14 cellular contexts compared by ENCODE assay signal in genomic region chr4:61468091-61468720, GRCh38.
DNase-seq lines count a peak whose midpoint lies in the region; ATAC-seq, FAIRE-seq and TF ChIP-seq lines count a peak whose summit lies in the region.
"Had no signal": no experiment of that assay in that cellular context is flagged by ENCODE, and none has a peak within 500 bp of the region (broad histone marks: within the 10 kb centered on the region; RNA-seq: fewer than 3 reads in every experiment).

No MANE protein-coding gene starts in this region.

- no peaks in the 10 kb centered on the region for H3K4me1 Mint-ChIP-seq in naive thymus-derived CD4-positive, alpha-beta T cell
- H3K4me1 Mint-ChIP-seq: activated naive CD8-positive, alpha-beta T cell treated with anti-CD3 and anti-CD28 coated beads, Interleukin-2, amount 10 ng/mL, durations not matched to agents 7 days and 5 days; T-helper 17 cell had no signal

- no peak for TF ChIP-seq CTCF in keratinocyte (optimal IDR thresholded peaks at IDR 0.05 in 1 of 3, IDR thresholded peaks at IDR 0.05 in 1 of 3, conservative IDR thresholded peaks at IDR 0.05 in 1 of 3; ENCODE audit: extremely low read depth in 1 of 3, insufficient read depth in 2 of 3, low read length in 3 of 3)

- CTCF ChIA-PET in naive thymus-derived CD4-positive, alpha-beta T cell (lab: Charles Lee): no interaction called here

- no peaks in the 10 kb centered on the region for H3K27me3 Mint-ChIP-seq in naive thymus-derived CD4-positive, alpha-beta T cell
- H3K27me3 Mint-ChIP-seq: activated naive CD8-positive, alpha-beta T cell treated with anti-CD3 and anti-CD28 coated beads, Interleukin-2, amount 10 ng/mL, durations not matched to agents 7 days and 5 days; T-helper 17 cell had no signal

- H3K27ac Mint-ChIP-seq in naive thymus-derived CD4-positive, alpha-beta T cell: no peak overlapping the region
- H3K27ac Mint-ChIP-seq: activated naive CD8-positive, alpha-beta T cell treated with anti-CD3 and anti-CD28 coated beads, Interleukin-2, amount 10 ng/mL, durations not matched to agents 7 days and 5 days; T-helper 17 cell had no signal

- no peaks in the 10 kb centered on the region for H3K79me2 ChIP-seq in keratinocyte (ENCODE audit: control insufficient read depth, insufficient read depth, low read length)

- FAIRE-seq in keratinocyte (lab: Jason Lieb, UNC): peak; percentile 89
- FAIRE-seq: GM18507 had no signal

- no peaks in the 10 kb centered on the region for H4K20me1 ChIP-seq in keratinocyte (ENCODE audit: control insufficient read depth, extremely low read depth, insufficient read depth, low read length)

- H3K9ac ChIP-seq in keratinocyte (ENCODE audit: control insufficient read depth, extremely low read depth, insufficient read depth, low read length): no peak overlapping the region

- no peaks in the 10 kb centered on the region for H3K9me1 ChIP-seq in keratinocyte (ENCODE audit: control insufficient read depth, extremely low read depth, insufficient read depth, low read length)

- H3K4me3 ChIP-seq in keratinocyte (ENCODE audit: control insufficient read depth in 2 of 3, extremely low read depth in 1 of 3, insufficient read depth in 2 of 3, low read depth in 1 of 3, low read length in 3 of 3): no peak overlapping the region
- H3K4me3 ChIP-seq in naive thymus-derived CD4-positive, alpha-beta T cell (ENCODE audit: low read length): no peak overlapping the region
- H3K4me3 ChIP-seq: mucosa of descending colon, upper lobe of left lung had no signal

- ATAC-seq in HG02840 (IDR thresholded peaks at IDR 0.05; ENCODE audit: low FRiP score, unreplicated experiment): no peak
- ATAC-seq in GM18868 (IDR thresholded peaks at IDR 0.05; ENCODE audit: unreplicated experiment): no peak
- ATAC-seq in naive thymus-derived CD4-positive, alpha-beta T cell: no peak
- ATAC-seq in GM21515 (IDR thresholded peaks at IDR 0.05; ENCODE audit: unreplicated experiment): no peak
- ATAC-seq: mucosa of descending colon, T-helper 17 cell had no signal

- no peaks in the 10 kb centered on the region for H3K36me3 ChIP-seq in keratinocyte (ENCODE audit: control insufficient read depth in 2 of 2, extremely low read depth in 1 of 2, insufficient read depth in 2 of 2, low read length in 2 of 2)
- no peaks in the 10 kb centered on the region for H3K36me3 ChIP-seq in naive thymus-derived CD4-positive, alpha-beta T cell (ENCODE audit: control insufficient read depth in 2 of 3, insufficient read depth in 3 of 3, low read length in 3 of 3)
- H3K36me3 ChIP-seq: upper lobe of left lung had no signal

- peaks cover 0 to 2% (median 0%) of the 10 kb centered on the region in 5 donors for H3K36me3 Mint-ChIP-seq in naive thymus-derived CD4-positive, alpha-beta T cell
- H3K36me3 Mint-ChIP-seq: activated naive CD8-positive, alpha-beta T cell treated with anti-CD3 and anti-CD28 coated beads, Interleukin-2, amount 10 ng/mL, durations not matched to agents 7 days and 5 days had no signal

- dilution Hi-C loops in keratinocyte (cut with MboI; ENCODE audit: extremely low pct_ligation_motif_present, low sequenced_read_pairs): no loop called here

- peaks cover 36% of the 10 kb centered on the region for H3K4me1 ChIP-seq in keratinocyte (ENCODE audit: control insufficient read depth, extremely low read depth, insufficient read depth, low read length)
- H3K4me1 ChIP-seq in naive thymus-derived CD4-positive, alpha-beta T cell (ENCODE audit: control insufficient read depth in 2 of 2, insufficient read depth in 2 of 2, low read length in 2 of 2): no peaks in the 10 kb centered on the region
- H3K4me1 ChIP-seq: upper lobe of left lung had no signal

- H3K9me3 Mint-ChIP-seq in naive thymus-derived CD4-positive, alpha-beta T cell: peaks cover 0 to 19% (median 3%) of the 10 kb centered on the region in 11 donors
- H3K9me3 Mint-ChIP-seq: activated naive CD8-positive, alpha-beta T cell treated with anti-CD3 and anti-CD28 coated beads, Interleukin-2, amount 10 ng/mL, durations not matched to agents 7 days and 5 days had no signal

- H3K27me3 ChIP-seq in keratinocyte (ENCODE audit: control insufficient read depth, extremely low read depth, insufficient read depth, low read length): no peaks in the 10 kb centered on the region
- H3K27me3 ChIP-seq in naive thymus-derived CD4-positive, alpha-beta T cell (ENCODE audit: control insufficient read depth in 2 of 2, insufficient read depth in 2 of 2, low read length in 2 of 2): no peaks in the 10 kb centered on the region
- H3K27me3 ChIP-seq: upper lobe of left lung had no signal

- intact Hi-C loops in naive thymus-derived CD4-positive, alpha-beta T cell (cut with micrococcal nuclease): no loop called here

- DNase-seq in Daoy (ENCODE audit: low read depth): peak; percentile 49
- peak; percentile 88 for DNase-seq in NCI-H226
- DNase-seq in amniotic epithelial cell (ENCODE audit: low read depth): peak; percentile 92
- DNase-seq in keratinocyte (ENCODE audit: low read depth, low spot score): no peak
- no peak for DNase-seq in naive thymus-derived CD4-positive, alpha-beta T cell
- DNase-seq: activated naive CD8-positive, alpha-beta T cell treated with anti-CD3 and anti-CD28 coated beads, Interleukin-2, amount 10 ng/mL, durations not matched to agents 7 days and 5 days; effector memory CD4-positive, alpha-beta T cell; mucosa of descending colon; T-helper 17 cell; upper lobe of left lung had no signal

- POLR2A ChIA-PET in naive thymus-derived CD4-positive, alpha-beta T cell (lab: Charles Lee): no interaction called here

- peak overlapping the region; percentile 61 for H3K27ac ChIP-seq in keratinocyte (ENCODE audit: control insufficient read depth, insufficient read depth, low read length)
- H3K27ac ChIP-seq in naive thymus-derived CD4-positive, alpha-beta T cell (ENCODE audit: low read depth, low read length): no peak overlapping the region
- H3K27ac ChIP-seq: upper lobe of left lung had no signal

- H3K4me2 ChIP-seq in keratinocyte (ENCODE audit: control insufficient read depth, extremely low read depth, insufficient read depth, low read depth, low read length): peak overlapping the region; percentile 34

- H2AFZ ChIP-seq in keratinocyte (ENCODE audit: control insufficient read depth, low read length): peak overlapping the region; percentile 30

- no peak overlapping the region for H3K4me3 Mint-ChIP-seq in naive thymus-derived CD4-positive, alpha-beta T cell
- H3K4me3 Mint-ChIP-seq: activated naive CD8-positive, alpha-beta T cell treated with anti-CD3 and anti-CD28 coated beads, Interleukin-2, amount 10 ng/mL, durations not matched to agents 7 days and 5 days; T-helper 17 cell had no signal

- no peaks in the 10 kb centered on the region for H3K9me3 ChIP-seq in keratinocyte (ENCODE audit: control insufficient read depth, low read depth, low read length)
- no peaks in the 10 kb centered on the region for H3K9me3 ChIP-seq in naive thymus-derived CD4-positive, alpha-beta T cell (ENCODE audit: control insufficient read depth in 2 of 3, low read length in 3 of 3)
- H3K9me3 ChIP-seq: mucosa of descending colon, upper lobe of left lung had no signal

Comparison
In these comparisons a context has a peak if more than half of its experiments do, and no peak if none do; other contexts are left out.
1. DNase-seq: peak in Daoy (single experiment), NCI-H226 (single experiment) and amniotic epithelial cell (single experiment); none in keratinocyte (single experiment) and naive thymus-derived CD4-positive, alpha-beta T cell (0 of 9).